9 cellular contexts compared by ENCODE assay signal in the genomic region with DNA sequence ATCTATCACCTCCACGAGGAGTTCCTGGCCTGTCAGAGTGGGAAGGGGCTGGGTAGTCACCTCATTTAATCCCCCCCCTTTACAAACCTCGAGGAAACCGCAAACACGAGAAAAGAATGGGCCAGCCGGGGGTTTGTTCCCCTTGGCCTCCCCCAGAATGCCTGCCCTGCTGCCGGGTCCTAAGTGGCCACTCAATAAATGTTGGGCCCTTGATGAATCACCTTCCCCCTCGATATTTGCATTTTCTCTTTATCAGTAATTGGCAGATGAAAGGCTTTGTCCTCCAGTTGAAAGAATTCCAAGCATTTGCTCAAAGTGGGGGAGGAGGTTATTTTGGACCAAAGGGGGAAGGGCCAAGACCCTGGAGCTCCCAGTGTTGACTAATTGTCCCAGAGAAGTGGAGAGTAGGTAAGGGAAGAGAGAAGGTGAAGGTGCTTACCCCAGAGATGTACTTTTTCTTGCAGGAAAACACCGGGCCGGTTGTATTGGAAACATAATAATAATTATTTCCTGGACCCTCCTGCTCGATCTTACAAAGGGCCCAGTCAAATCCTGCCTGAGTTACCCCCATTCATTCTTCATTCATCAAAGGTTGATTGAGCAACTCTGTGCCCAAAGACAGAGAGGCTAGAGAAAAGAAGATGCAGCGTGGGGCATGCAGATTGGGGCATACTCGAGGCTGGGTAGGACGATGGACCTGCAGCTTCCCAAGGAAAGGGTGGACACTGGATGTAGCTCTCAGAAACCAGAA. TPM values are rescaled to one million over a fixed set of nuclear protein-coding genes. Genes with fewer than 3 reads are reported as not detected.
DNase-seq lines count a peak whose midpoint lies in the region; ATAC-seq and TF ChIP-seq lines count a peak whose summit lies in the region.
"Had no signal": no experiment of that assay in that cellular context is flagged by ENCODE, and none has a peak within 500 bp of the region (broad histone marks: within the 10 kb centered on the region; RNA-seq: fewer than 3 reads in every experiment).

No MANE protein-coding gene starts in this region.

- peak; percentile 76 for DNase-seq in SK-MEL-5 (ENCODE audit: low read depth, low spot score)
- DNase-seq in fibroblast of pulmonary artery (ENCODE audit: low read depth), result peak; percentile 45
- DNase-seq in retinal pigment epithelial cell (ENCODE audit: low read depth), result no peak
- no peak for DNase-seq in HPDE6-E6E7 (ENCODE audit: extremely low spot score)
- no peak for DNase-seq in A172 (ENCODE audit: low spot score)
- DNase-seq in NCI-H2227 treated with DMSO at 0.1 percent for 48 hours (lab: John Stamatoyannopoulos, UW), result no peak
- DNase-seq: stimulated activated CD4-positive, alpha-beta T cell treated with anti-CD3 and anti-CD28 coated beads, Interleukin-2, amount 100 ng/mL, for 48 hours had no signal

- in situ Hi-C loops in SK-MEL-5 (cut with HindIII; ENCODE audit: low pct_unique_long_range_greater_than_20kb, low sequenced_read_pairs), result no loop called here

- TF ChIP-seq CTCF in fibroblast of pulmonary artery (IDR thresholded peaks at IDR 0.05; ENCODE audit: low read length, missing control alignments) (no peak), retinal pigment epithelial cell (conservative IDR thresholded peaks at IDR 0.05; ENCODE audit: low read depth, low read length) (no peak)

- H3K4me3 ChIP-seq in GM08714 (ENCODE audit: low read length) (peak overlapping the region; percentile 76; the same call in 1 of the 2 replicates), fibroblast of pulmonary artery (replicated peaks; ENCODE audit: low read depth, low read length) (no peak overlapping the region), retinal pigment epithelial cell (ENCODE audit: low read length) (peak overlapping the region; percentile 3)

- no peak for ATAC-seq in GM19023 (IDR thresholded peaks at IDR 0.05; ENCODE audit: unreplicated experiment)

RNA-seq across cellular contexts. Expression of a gene that starts 1.9 kb away (rescaled TPM):
- total RNA-seq in SK-MEL-5 (2014; rRNA removed; shearing (Covaris generic)), result 24.4 and 30.4 TPM in 2 replicates
- 40.0 and 50.1 TPM in 2 replicates for polyA plus RNA-seq in SK-MEL-5 (2015; cell fraction: cytosol; rRNA removed)
- 52.8 and 59.3 TPM in 2 replicates for polyA plus RNA-seq in SK-MEL-5 (2015; cell fraction: nucleus; rRNA removed)
- total RNA-seq in A172 (2014; rRNA removed; shearing (Covaris generic)), result 27.7 and 37.2 TPM in 2 replicates

RNA-seq across cellular contexts. Expression of a gene that starts 43.6 kb away (rescaled TPM):
- total RNA-seq in SK-MEL-5 (2014; rRNA removed; shearing (Covaris generic)), result 16.9 and 22.2 TPM in 2 replicates
- 84.8 and 88.2 TPM in 2 replicates for polyA plus RNA-seq in SK-MEL-5 (2015; cell fraction: cytosol; rRNA removed)
- 4.3 and 4.7 TPM in 2 replicates for polyA plus RNA-seq in SK-MEL-5 (2015; cell fraction: nucleus; rRNA removed)
- 10.4 and 13.2 TPM in 2 replicates for total RNA-seq in A172 (2014; rRNA removed; shearing (Covaris generic))

Comparison
In these comparisons a context has a peak if more than half of its experiments do, and no peak if none do; other contexts are left out.
1. DNase-seq: peak in SK-MEL-5 (single experiment) and fibroblast of pulmonary artery (single experiment); none in retinal pigment epithelial cell (single experiment), HPDE6-E6E7 (single experiment), A172 (single experiment) and NCI-H2227 treated with DMSO at 0.1 percent for 48 hours (single experiment).